Comparison of ENCODE assay signal across 9 cellular contexts in the genomic region with DNA sequence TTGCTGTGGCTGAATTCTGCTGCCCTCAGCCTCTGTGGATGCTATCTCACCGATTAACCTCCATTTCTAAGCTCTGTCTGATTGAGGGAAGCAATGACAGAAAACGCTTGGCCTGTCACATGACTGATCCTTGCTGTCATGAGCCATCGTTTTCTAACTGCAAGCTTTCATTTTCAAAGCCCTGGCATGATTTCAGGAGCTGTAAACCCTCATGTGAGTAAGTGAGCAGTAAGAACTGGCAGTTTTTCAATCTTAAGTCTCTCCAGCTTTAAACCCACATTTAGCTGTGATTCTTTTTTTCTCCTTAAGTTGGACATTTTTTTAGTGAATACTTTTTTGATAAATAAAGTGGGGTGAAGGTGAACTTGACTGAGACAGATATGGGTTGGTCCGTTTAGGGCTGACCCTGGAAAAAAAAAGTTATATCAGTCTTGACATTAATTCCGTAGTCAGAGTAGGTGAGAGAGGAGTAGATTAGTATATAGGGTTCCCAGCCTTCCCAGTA.
DNase-seq lines count a peak whose midpoint lies in the region; ATAC-seq and TF ChIP-seq lines count a peak whose summit lies in the region.
"Had no signal": no experiment of that assay in that cellular context is flagged by ENCODE, and none has a peak within 500 bp of the region (broad histone marks: within the 10 kb centered on the region; RNA-seq: fewer than 3 reads in every experiment).

No MANE protein-coding gene starts in this region.

- H3K27ac ChIP-seq in esophagus muscularis mucosa (replicated peaks in 1 of 4), result peak overlapping the region in 3 of 4 donors; percentile 9 to 49 (median 12)

- no peaks in the 10 kb centered on the region for H3K36me3 ChIP-seq in esophagus muscularis mucosa

- DNase-seq in Ammon's horn (ENCODE audit: low spot score), result peak; percentile 56
- peak; percentile 26 to 60 for DNase-seq in NCI-H446 (lab: John Stamatoyannopoulos, UW)
- DNase-seq in esophagus muscularis mucosa (ENCODE audit: extremely low spot score), result no peak
- peak; percentile 3 for DNase-seq in occipital lobe (lab: John Stamatoyannopoulos, UW)
- no peak for DNase-seq in iPS-NIHi7 (ENCODE audit: extremely low spot score)
- no peak for DNase-seq in NOMO-1 treated with DMSO at 0.1 percent for 48 hours (lab: John Stamatoyannopoulos, UW; ENCODE audit: unreplicated experiment)
- DNase-seq in effector CD8-positive, alpha-beta T cell (lab: John Stamatoyannopoulos, UW), result no peak
- DNase-seq: KG1 had no signal

- no peak for TF ChIP-seq POLR2A in esophagus muscularis mucosa (IDR thresholded peaks at IDR 0.05; ENCODE audit: low read depth)

- no peaks in the 10 kb centered on the region for H3K9me3 ChIP-seq in esophagus muscularis mucosa

- H3K27me3 ChIP-seq in esophagus muscularis mucosa, result no peaks in the 10 kb centered on the region

- peaks cover 9 to 17% (median 14%) of the 10 kb centered on the region in 4 donors for H3K4me1 ChIP-seq in esophagus muscularis mucosa

- intact Hi-C loops in esophagus muscularis mucosa (cut with DNase I), result loop anchor here (5.0 kb wide), 1 partner anchor 59 kb away; no protein-coding TSS in a partner anchor

- WGBS in esophagus muscularis mucosa, result 19% methylated on average over 5 of the region's 5 CpGs

- no peak for ATAC-seq in HG02571 (IDR thresholded peaks at IDR 0.05; ENCODE audit: unreplicated experiment)

- peak overlapping the region in 2 of 4 donors; percentile 14 to 25 for H3K4me3 ChIP-seq in esophagus muscularis mucosa

- TF ChIP-seq EP300 in esophagus muscularis mucosa (IDR thresholded peaks at IDR 0.05), result no peak

- no peak for TF ChIP-seq CTCF in esophagus muscularis mucosa (IDR thresholded peaks at IDR 0.05)

Comparison
In these comparisons a context has a peak if more than half of its experiments do, and no peak if none do; other contexts are left out.
1. DNase-seq: peak in Ammon's horn (single experiment), NCI-H446 (2 of 2) and occipital lobe (single experiment); none in esophagus muscularis mucosa (single experiment), iPS-NIHi7 (single experiment), NOMO-1 treated with DMSO at 0.1 percent for 48 hours (single experiment) and effector CD8-positive, alpha-beta T cell (single experiment).